ENCODE assay signal across 20 cellular contexts in the genomic region with DNA sequence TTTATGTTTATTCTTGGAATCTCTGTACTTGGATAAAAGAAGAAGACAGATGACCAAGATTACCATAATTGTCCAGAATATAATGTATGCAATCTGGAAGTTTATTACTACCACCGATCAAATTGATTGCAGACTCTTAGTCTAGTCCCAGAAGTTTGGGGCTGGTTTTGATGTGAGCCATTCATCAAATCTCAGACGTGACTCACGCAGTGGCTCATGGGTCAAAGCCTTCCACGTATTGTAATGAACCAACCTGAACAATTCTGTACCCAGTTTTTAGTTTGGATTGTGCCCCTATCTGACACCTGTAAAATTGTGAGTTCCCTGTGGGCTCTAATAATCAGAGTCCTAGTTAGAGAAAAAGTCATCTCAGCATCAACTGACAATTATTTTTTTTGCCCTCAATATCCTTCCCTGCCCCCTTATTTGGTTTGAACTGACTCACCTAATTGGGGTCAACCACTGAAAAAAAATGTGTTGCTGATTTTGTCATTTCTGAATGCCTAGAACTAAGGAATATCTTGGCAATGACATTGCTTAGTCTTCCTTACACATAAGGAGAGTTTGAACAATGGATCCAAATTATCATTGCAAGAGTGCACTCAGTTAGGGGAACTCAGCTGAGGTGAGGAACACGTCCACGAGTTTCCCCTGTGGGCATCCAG.
DNase-seq lines count a peak whose midpoint lies in the region; ATAC-seq, FAIRE-seq and TF ChIP-seq lines count a peak whose summit lies in the region.
"Had no signal": no experiment of that assay in that cellular context is flagged by ENCODE, and none has a peak within 500 bp of the region (broad histone marks: within the 10 kb centered on the region; RNA-seq: fewer than 3 reads in every experiment).

No MANE protein-coding gene starts in this region.

- H3K27ac ChIP-seq in PC-3 (ENCODE audit: low read length) (no peak overlapping the region), H1 (ENCODE audit: low read depth, low read length) (no peak overlapping the region)
- H3K27ac ChIP-seq: HL-60, PC-9 had no signal

- TF ChIP-seq POLR2A in H1 (IDR thresholded peaks at IDR 0.05; ENCODE audit: control extremely low read depth in 1 of 2, low read depth in 2 of 2, low read length in 2 of 2): no peak

- no peaks in the 10 kb centered on the region for H3F3A ChIP-seq in PC-3 (ENCODE audit: low read length, unreplicated experiment)

- H3K23me2 ChIP-seq in H1 (ENCODE audit: low read depth, low read length): no peaks in the 10 kb centered on the region

- peaks cover 0 to 5% of the 10 kb centered on the region in 2 donors for H3K36me3 Mint-ChIP-seq in activated naive CD4-positive, alpha-beta T cell treated with anti-CD3 and anti-CD28 coated beads, Interleukin-2, amount 50 U/mL, for 72 hours
- H3K36me3 Mint-ChIP-seq in activated naive CD4-positive, alpha-beta T cell treated with anti-CD3 and anti-CD28 coated beads for 36 hours (ENCODE audit: low read depth): no peaks in the 10 kb centered on the region

- WGBS in H1 (ENCODE audit: extremely low coverage in 1 of 2, insufficient coverage in 1 of 2, insufficient read length in 1 of 2, insufficient replicate concordance in 2 of 2, low coverage in 1 of 2, low lambda C conversion rate in 2 of 2, missing lambda C conversion rate in 1 of 2), 2 experiments: 90% methylated on average over 6 of the region's 6 CpGs; no CpG with 5 or more reads in 1 of the 2 experiments

- H3K18ac ChIP-seq in H1 (ENCODE audit: extremely low read depth, low read length): peak overlapping the region; percentile 73; the same call in 1 of the 2 replicates

- H3K79me2 ChIP-seq in PC-3 (ENCODE audit: low read length): no peaks in the 10 kb centered on the region
- no peaks in the 10 kb centered on the region for H3K79me2 ChIP-seq in H1 (ENCODE audit: control insufficient read depth in 1 of 2, insufficient read depth in 2 of 2, low read length in 2 of 2)

- no peak overlapping the region for H2AK5ac ChIP-seq in H1 (ENCODE audit: low read depth, low read length)

- POLR2A ChIA-PET in PC-3 (lab: Charles Lee; ENCODE audit: unreplicated experiment): no interaction called here
- POLR2A ChIA-PET in H1 (lab: Charles Lee; ENCODE audit: partially characterized antibody): no interaction called here

- no peaks in the 10 kb centered on the region for H3K9me3 ChIP-seq in PC-3 (ENCODE audit: low read length)
- H3K9me3 ChIP-seq in H1 (ENCODE audit: insufficient read depth in 2 of 2, low read depth in 1 of 2, low read length in 1 of 2): no peaks in the 10 kb centered on the region

- ATAC-seq in activated naive CD4-positive, alpha-beta T cell treated with anti-CD3 and anti-CD28 coated beads, Interleukin-2, amount 50 U/mL, for 72 hours: peak; percentile 35 to 40
- no peak for ATAC-seq in PC-3
- ATAC-seq: HCT116, Right ventricle myocardium inferior, SK-N-SH treated with all-trans-retinoic acid at 6 μM for 48 hours had no signal

- peak overlapping the region; percentile 7 for H4K91ac ChIP-seq in H1 (replicated peaks; ENCODE audit: insufficient read length, low read length)

- H3K36me3 ChIP-seq in PC-3 (ENCODE audit: low read depth, low read length) (no peaks in the 10 kb centered on the region), H1 (ENCODE audit: control insufficient read depth in 2 of 4, insufficient read depth in 4 of 4, low read length in 3 of 4) (no peaks in the 10 kb centered on the region)

- peak overlapping the region; percentile 76; the same call in 1 of the 2 replicates for H2BK15ac ChIP-seq in H1 (ENCODE audit: low read length)

- no peaks in the 10 kb centered on the region for H3K4me1 ChIP-seq in PC-3 (ENCODE audit: insufficient read depth, low read length)
- H3K4me1 ChIP-seq in H1 (replicated peaks in 1 of 4; ENCODE audit: control insufficient read depth in 3 of 4, insufficient read depth in 4 of 4, low read length in 3 of 4): peaks cover 4 to 26% (median 23%) of the 10 kb centered on the region in 4 experiments; a peak in 6 of 7 replicates

- peak overlapping the region; percentile 37 for H2BK120ac ChIP-seq in H1 (replicated peaks; ENCODE audit: low read depth, low read length)

- H2AFZ ChIP-seq in PC-3 (ENCODE audit: low read length) (no peak overlapping the region), H1 (ENCODE audit: low read length) (no peak overlapping the region)
- H2AFZ ChIP-seq: PC-9 had no signal

- no TSS peak for BruUV-seq in PC-3 (replicated peaks; lab: Mats Ljungman, UMichigan)

- TF ChIP-seq EP300 in H1 (IDR thresholded peaks at IDR 0.05; ENCODE audit: borderline replicate concordance in 1 of 2, low read depth in 2 of 2, low read length in 2 of 2): no peak

- H3K27me3 ChIP-seq in PC-3 (ENCODE audit: low read length) (no peaks in the 10 kb centered on the region), H1 (replicated peaks in 1 of 4; ENCODE audit: control insufficient read depth in 3 of 4, extremely low read depth in 1 of 4, insufficient read depth in 3 of 4, low read length in 3 of 4) (no peaks in the 10 kb centered on the region)

- no peaks in the 10 kb centered on the region for H3K79me1 ChIP-seq in H1 (ENCODE audit: low read depth, low read length)

- no peak overlapping the region for H3K23ac ChIP-seq in H1 (ENCODE audit: insufficient read length)

- H3K4me3 ChIP-seq in PC-3 (ENCODE audit: low read length) (no peak overlapping the region), H1 (ENCODE audit: extremely low read depth in 1 of 4, insufficient read depth in 2 of 4, low read depth in 3 of 4, low read length in 4 of 4) (no peak overlapping the region)
- H3K4me3 ChIP-seq: PC-9 had no signal

- H3K9ac ChIP-seq in PC-3 (ENCODE audit: low read length) (no peak overlapping the region), H1 (replicated peaks in 1 of 4; ENCODE audit: extremely low read depth in 1 of 4, low read depth in 3 of 4, low read length in 3 of 4) (no peak overlapping the region; a peak in 1 of 7 replicates)

- H4K5ac ChIP-seq in H1 (ENCODE audit: insufficient read length, low read depth, low read length): no peak overlapping the region

- H4K20me1 ChIP-seq in PC-3 (ENCODE audit: low read length) (no peaks in the 10 kb centered on the region), H1 (replicated peaks in 1 of 2; ENCODE audit: control insufficient read depth in 1 of 2, insufficient read depth in 2 of 2, low read length in 2 of 2) (no peaks in the 10 kb centered on the region)

- no peak overlapping the region; the same call in 1 of the 2 replicates for H2BK5ac ChIP-seq in H1 (ENCODE audit: low read depth, low read length)

- peak in 1 of 2 donors; percentile 3 for DNase-seq in activated naive CD4-positive, alpha-beta T cell treated with anti-CD3 and anti-CD28 coated beads, Interleukin-2, amount 50 U/mL, for 72 hours (ENCODE audit: low spot score in 2 of 2)
- DNase-seq in activated naive CD4-positive, alpha-beta T cell treated with anti-CD3 and anti-CD28 coated beads for 36 hours: no peak
- DNase-seq in PC-3 (peak; percentile 7), H1 (ENCODE audit: low read depth in 1 of 2, low spot score in 2 of 2) (no peak), A172 (ENCODE audit: low spot score) (no peak), T1000 (lab: John Stamatoyannopoulos, UW) (no peak)
- DNase-seq in stimulated activated CD4-positive, alpha-beta T cell treated with anti-CD3 and anti-CD28 coated beads, Interleukin-2, amount 100 ng/mL, for 24 hours: no peak
- no peak for DNase-seq in stimulated activated CD4-positive, alpha-beta T cell treated with anti-CD3 and anti-CD28 coated beads, Interleukin-4, amount 100 ng/mL, for 24 hours
- DNase-seq: AML-193; COR-L47; MV-4-11; NCI-H1417; NCI-H187 treated with DMSO at 0.1 percent for 48 hours; NCI-H69; NK-92 treated with Interleukin-12 subunit alpha and Interleukin-12 subunit beta, amount 100 ng/mL, for 24 hours; PC-9 had no signal

- TF ChIP-seq RAD21 in H1 (IDR thresholded peaks at IDR 0.05 in 1 of 2, conservative IDR thresholded peaks at IDR 0.05 in 1 of 2; ENCODE audit: low read depth in 2 of 2, low read length in 2 of 2): no peak

- CTCF ChIA-PET in activated naive CD4-positive, alpha-beta T cell treated with anti-CD3 and anti-CD28 coated beads for 36 hours (lab: Charles Lee): interaction anchor here (1.0 kb wide), 1 partner anchor 80 kb away, joined by 3 read pairs; no protein-coding TSS in a partner anchor
- CTCF ChIA-PET in PC-3 (lab: Charles Lee): no interaction called here
- CTCF ChIA-PET in H1 (lab: Charles Lee; ENCODE audit: partially characterized antibody): interaction anchor here (1.1 kb wide), 1 partner anchor 213 kb away, joined by 3 read pairs; no protein-coding TSS in a partner anchor

- intact Hi-C loops in activated naive CD4-positive, alpha-beta T cell treated with anti-CD3 and anti-CD28 coated beads for 36 hours (cut with micrococcal nuclease): no loop called here
- intact Hi-C loops in PC-3 (cut with micrococcal nuclease): no loop called here

- H3K14ac ChIP-seq in H1 (ENCODE audit: insufficient read length): no peak overlapping the region

- no peaks in the 10 kb centered on the region for H3K9me2 ChIP-seq in PC-3 (replicated peaks; ENCODE audit: low read length)

- peaks cover 5% of the 10 kb centered on the region for H3K4me1 Mint-ChIP-seq in activated naive CD4-positive, alpha-beta T cell treated with anti-CD3 and anti-CD28 coated beads for 36 hours (ENCODE audit: low read depth)

- no peak overlapping the region for H3K4ac ChIP-seq in H1 (replicated peaks; ENCODE audit: insufficient read length, low read depth, low read length)

- TF ChIP-seq CTCF in PC-3 (conservative IDR thresholded peaks at IDR 0.05; ENCODE audit: low read depth, low read length) (no peak), H1 (IDR thresholded peaks at IDR 0.05; ENCODE audit: control extremely low read depth in 1 of 3, insufficient read depth in 1 of 3, low read depth in 1 of 3, low read length in 3 of 3) (no peak)

- H2BK20ac ChIP-seq in H1 (ENCODE audit: low read length): no peak overlapping the region

- no peak for FAIRE-seq in H1 (lab: Jason Lieb, UNC)

- H3K4me3 Mint-ChIP-seq in activated naive CD4-positive, alpha-beta T cell treated with anti-CD3 and anti-CD28 coated beads for 36 hours: no peak overlapping the region

- no peak overlapping the region for H3K27ac Mint-ChIP-seq in activated naive CD4-positive, alpha-beta T cell treated with anti-CD3 and anti-CD28 coated beads, Interleukin-2, amount 50 U/mL, for 72 hours
- H3K27ac Mint-ChIP-seq in activated naive CD4-positive, alpha-beta T cell treated with anti-CD3 and anti-CD28 coated beads for 36 hours: no peak overlapping the region

- H3K9me3 Mint-ChIP-seq in activated naive CD4-positive, alpha-beta T cell treated with anti-CD3 and anti-CD28 coated beads, Interleukin-2, amount 50 U/mL, for 72 hours: no peaks in the 10 kb centered on the region
- H3K9me3 Mint-ChIP-seq in activated naive CD4-positive, alpha-beta T cell treated with anti-CD3 and anti-CD28 coated beads for 36 hours: no peaks in the 10 kb centered on the region

- H3K4me2 ChIP-seq in PC-3 (ENCODE audit: low read length) (no peak overlapping the region), H1 (ENCODE audit: insufficient read depth in 1 of 2, low read depth in 2 of 2, low read length in 2 of 2) (no peak overlapping the region)
- H3K4me2 ChIP-seq: PC-9 had no signal

- no peak overlapping the region for H3K56ac ChIP-seq in H1 (replicated peaks; ENCODE audit: insufficient read length, low read depth, low read length)

- peaks cover 2% of the 10 kb centered on the region for H3K27me3 Mint-ChIP-seq in activated naive CD4-positive, alpha-beta T cell treated with anti-CD3 and anti-CD28 coated beads for 36 hours (ENCODE audit: low read depth)

- peak overlapping the region; percentile 16; the same call in 1 of the 2 replicates for H4K8ac ChIP-seq in H1 (ENCODE audit: extremely low read depth, insufficient read depth, low read length)

- no peak overlapping the region for H2BK12ac ChIP-seq in H1 (ENCODE audit: low read depth, low read length)
